Comparison of ENCODE assay signal across 1 cellular context in the genomic region with DNA sequence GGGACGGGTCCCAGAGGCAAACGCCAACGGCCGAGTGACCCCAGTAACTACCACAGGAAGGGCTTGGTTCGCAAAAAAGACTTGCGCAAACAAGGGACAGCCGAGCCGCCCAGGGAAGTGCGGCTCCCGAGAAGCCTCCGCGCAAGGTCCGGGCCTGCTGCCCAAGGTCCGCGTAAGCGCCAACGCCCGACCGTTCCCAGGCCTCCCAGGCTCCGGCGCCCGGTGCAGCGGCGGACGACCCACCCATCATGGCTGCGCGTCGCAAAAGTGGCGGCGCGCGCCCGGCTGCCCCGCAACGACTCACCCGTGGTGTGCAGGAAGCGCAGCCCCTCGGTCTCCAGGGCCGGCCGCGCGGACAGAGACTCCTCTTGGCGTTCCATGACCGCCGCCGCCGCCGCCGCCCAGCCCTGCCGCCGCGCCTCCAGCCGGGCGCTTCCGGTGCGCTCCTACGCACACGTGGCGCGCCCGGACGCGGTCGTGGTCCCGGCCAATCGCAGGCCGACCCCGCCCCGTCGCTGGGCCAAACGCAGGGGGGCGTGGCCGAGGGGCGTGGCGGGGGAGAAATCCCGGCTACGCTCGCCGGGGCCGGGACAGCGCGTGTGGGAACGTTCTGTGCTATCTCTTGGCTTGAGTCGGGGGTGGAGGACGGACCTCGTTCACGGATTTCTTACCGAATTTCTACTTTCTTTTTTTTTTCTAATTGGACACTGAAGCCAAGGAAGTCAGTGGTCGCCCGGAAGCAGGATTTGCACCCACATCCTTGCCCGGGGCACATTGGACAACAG.
A peak's percentile ranks its signal among the peaks of the same experiment; 100 is the strongest.
TF ChIP-seq lines count a peak whose summit lies in the region.

A gene with protein sequence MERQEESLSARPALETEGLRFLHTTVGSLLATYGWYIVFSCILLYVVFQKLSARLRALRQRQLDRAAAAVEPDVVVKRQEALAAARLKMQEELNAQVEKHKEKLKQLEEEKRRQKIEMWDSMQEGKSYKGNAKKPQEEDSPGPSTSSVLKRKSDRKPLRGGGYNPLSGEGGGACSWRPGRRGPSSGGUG (minus strand): TSS at position 448 of the 785 bp plus-strand sequence. CDS start 68 bp downstream, at position 380.

TF ChIP-seq in HepG2, 621 proteins besides CTCF, POLR2A, EP300 and RAD21 (continued from another document and continues in another):
- TF ChIP-seq, protein P1, sequence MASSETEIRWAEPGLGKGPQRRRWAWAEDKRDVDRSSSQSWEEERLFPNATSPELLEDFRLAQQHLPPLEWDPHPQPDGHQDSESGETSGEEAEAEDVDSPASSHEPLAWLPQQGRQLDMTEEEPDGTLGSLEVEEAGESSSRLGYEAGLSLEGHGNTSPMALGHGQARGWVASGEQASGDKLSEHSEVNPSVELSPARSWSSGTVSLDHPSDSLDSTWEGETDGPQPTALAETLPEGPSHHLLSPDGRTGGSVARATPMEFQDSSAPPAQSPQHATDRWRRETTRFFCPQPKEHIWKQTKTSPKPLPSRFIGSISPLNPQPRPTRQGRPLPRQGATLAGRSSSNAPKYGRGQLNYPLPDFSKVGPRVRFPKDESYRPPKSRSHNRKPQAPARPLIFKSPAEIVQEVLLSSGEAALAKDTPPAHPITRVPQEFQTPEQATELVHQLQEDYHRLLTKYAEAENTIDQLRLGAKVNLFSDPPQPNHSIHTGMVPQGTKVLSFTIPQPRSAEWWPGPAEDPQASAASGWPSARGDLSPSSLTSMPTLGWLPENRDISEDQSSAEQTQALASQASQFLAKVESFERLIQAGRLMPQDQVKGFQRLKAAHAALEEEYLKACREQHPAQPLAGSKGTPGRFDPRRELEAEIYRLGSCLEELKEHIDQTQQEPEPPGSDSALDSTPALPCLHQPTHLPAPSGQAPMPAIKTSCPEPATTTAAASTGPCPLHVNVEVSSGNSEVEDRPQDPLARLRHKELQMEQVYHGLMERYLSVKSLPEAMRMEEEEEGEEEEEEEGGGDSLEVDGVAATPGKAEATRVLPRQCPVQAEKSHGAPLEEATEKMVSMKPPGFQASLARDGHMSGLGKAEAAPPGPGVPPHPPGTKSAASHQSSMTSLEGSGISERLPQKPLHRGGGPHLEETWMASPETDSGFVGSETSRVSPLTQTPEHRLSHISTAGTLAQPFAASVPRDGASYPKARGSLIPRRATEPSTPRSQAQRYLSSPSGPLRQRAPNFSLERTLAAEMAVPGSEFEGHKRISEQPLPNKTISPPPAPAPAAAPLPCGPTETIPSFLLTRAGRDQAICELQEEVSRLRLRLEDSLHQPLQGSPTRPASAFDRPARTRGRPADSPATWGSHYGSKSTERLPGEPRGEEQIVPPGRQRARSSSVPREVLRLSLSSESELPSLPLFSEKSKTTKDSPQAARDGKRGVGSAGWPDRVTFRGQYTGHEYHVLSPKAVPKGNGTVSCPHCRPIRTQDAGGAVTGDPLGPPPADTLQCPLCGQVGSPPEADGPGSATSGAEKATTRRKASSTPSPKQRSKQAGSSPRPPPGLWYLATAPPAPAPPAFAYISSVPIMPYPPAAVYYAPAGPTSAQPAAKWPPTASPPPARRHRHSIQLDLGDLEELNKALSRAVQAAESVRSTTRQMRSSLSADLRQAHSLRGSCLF (CRISPR knock-in tag; IDR thresholded peaks at IDR 0.05; ENCODE audit: borderline replicate concordance): peak; percentile 59; the same call in 1 of the 2 replicates
- TF ChIP-seq MLLT10 (CRISPR knock-in tag; IDR thresholded peaks at IDR 0.05): no peak
- TF ChIP-seq THAP11 (CRISPR knock-in tag; IDR thresholded peaks at IDR 0.05): peak; percentile 80
- peak; percentile 81; the same call in 1 of the 2 replicates for TF ChIP-seq NFKB2 (CRISPR knock-in tag; IDR thresholded peaks at IDR 0.05; ENCODE audit: borderline replicate concordance)
- TF ChIP-seq NAIF1 (CRISPR knock-in tag; IDR thresholded peaks at IDR 0.05; ENCODE audit: borderline replicate concordance): no peak
- TF ChIP-seq RBM22 (optimal IDR thresholded peaks at IDR 0.05; ENCODE audit: low read length): no peak
- TF ChIP-seq, protein P2, sequence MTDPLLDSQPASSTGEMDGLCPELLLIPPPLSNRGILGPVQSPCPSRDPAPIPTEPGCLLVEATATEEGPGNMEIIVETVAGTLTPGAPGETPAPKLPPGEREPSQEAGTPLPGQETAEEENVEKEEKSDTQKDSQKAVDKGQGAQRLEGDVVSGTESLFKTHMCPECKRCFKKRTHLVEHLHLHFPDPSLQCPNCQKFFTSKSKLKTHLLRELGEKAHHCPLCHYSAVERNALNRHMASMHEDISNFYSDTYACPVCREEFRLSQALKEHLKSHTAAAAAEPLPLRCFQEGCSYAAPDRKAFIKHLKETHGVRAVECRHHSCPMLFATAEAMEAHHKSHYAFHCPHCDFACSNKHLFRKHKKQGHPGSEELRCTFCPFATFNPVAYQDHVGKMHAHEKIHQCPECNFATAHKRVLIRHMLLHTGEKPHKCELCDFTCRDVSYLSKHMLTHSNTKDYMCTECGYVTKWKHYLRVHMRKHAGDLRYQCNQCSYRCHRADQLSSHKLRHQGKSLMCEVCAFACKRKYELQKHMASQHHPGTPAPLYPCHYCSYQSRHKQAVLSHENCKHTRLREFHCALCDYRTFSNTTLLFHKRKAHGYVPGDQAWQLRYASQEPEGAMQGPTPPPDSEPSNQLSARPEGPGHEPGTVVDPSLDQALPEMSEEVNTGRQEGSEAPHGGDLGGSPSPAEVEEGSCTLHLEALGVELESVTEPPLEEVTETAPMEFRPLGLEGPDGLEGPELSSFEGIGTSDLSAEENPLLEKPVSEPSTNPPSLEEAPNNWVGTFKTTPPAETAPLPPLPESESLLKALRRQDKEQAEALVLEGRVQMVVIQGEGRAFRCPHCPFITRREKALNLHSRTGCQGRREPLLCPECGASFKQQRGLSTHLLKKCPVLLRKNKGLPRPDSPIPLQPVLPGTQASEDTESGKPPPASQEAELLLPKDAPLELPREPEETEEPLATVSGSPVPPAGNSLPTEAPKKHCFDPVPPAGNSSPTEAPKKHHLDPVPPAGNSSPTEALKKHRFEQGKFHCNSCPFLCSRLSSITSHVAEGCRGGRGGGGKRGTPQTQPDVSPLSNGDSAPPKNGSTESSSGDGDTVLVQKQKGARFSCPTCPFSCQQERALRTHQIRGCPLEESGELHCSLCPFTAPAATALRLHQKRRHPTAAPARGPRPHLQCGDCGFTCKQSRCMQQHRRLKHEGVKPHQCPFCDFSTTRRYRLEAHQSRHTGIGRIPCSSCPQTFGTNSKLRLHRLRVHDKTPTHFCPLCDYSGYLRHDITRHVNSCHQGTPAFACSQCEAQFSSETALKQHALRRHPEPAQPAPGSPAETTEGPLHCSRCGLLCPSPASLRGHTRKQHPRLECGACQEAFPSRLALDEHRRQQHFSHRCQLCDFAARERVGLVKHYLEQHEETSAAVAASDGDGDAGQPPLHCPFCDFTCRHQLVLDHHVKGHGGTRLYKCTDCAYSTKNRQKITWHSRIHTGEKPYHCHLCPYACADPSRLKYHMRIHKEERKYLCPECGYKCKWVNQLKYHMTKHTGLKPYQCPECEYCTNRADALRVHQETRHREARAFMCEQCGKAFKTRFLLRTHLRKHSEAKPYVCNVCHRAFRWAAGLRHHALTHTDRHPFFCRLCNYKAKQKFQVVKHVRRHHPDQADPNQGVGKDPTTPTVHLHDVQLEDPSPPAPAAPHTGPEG (CRISPR knock-in tag; IDR thresholded peaks at IDR 0.05): peak; percentile 82
- TF ChIP-seq, protein P3, sequence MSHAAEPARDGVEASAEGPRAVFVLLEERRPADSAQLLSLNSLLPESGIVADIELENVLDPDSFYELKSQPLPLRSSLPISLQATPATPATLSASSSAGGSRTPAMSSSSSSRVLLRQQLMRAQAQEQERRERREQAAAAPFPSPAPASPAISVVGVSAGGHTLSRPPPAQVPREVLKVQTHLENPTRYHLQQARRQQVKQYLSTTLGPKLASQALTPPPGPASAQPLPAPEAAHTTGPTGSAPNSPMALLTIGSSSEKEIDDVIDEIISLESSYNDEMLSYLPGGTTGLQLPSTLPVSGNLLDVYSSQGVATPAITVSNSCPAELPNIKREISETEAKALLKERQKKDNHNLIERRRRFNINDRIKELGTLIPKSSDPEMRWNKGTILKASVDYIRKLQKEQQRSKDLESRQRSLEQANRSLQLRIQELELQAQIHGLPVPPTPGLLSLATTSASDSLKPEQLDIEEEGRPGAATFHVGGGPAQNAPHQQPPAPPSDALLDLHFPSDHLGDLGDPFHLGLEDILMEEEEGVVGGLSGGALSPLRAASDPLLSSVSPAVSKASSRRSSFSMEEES (CRISPR knock-in tag; IDR thresholded peaks at IDR 0.05): 0 out of 2 replicates have a peak, but pooled peaks have one; percentile 13
- TF ChIP-seq SOX5 (CRISPR knock-in tag; IDR thresholded peaks at IDR 0.05; ENCODE audit: borderline replicate concordance): no peak
- TF ChIP-seq RARA (CRISPR knock-in tag; IDR thresholded peaks at IDR 0.05): 0 out of 2 replicates have a peak, but pooled peaks have one; percentile 2
- TF ChIP-seq ZSCAN20 (CRISPR knock-in tag; IDR thresholded peaks at IDR 0.05; ENCODE audit: borderline replicate concordance): peak; percentile 89
- TF ChIP-seq, protein P4, sequence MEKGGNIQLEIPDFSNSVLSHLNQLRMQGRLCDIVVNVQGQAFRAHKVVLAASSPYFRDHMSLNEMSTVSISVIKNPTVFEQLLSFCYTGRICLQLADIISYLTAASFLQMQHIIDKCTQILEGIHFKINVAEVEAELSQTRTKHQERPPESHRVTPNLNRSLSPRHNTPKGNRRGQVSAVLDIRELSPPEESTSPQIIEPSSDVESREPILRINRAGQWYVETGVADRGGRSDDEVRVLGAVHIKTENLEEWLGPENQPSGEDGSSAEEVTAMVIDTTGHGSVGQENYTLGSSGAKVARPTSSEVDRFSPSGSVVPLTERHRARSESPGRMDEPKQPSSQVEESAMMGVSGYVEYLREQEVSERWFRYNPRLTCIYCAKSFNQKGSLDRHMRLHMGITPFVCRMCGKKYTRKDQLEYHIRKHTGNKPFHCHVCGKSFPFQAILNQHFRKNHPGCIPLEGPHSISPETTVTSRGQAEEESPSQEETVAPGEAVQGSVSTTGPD (CRISPR knock-in tag; IDR thresholded peaks at IDR 0.05): no peak
- no peak for TF ChIP-seq ZNF136 (CRISPR knock-in tag; IDR thresholded peaks at IDR 0.05; ENCODE audit: low read depth)
- TF ChIP-seq, protein P5, sequence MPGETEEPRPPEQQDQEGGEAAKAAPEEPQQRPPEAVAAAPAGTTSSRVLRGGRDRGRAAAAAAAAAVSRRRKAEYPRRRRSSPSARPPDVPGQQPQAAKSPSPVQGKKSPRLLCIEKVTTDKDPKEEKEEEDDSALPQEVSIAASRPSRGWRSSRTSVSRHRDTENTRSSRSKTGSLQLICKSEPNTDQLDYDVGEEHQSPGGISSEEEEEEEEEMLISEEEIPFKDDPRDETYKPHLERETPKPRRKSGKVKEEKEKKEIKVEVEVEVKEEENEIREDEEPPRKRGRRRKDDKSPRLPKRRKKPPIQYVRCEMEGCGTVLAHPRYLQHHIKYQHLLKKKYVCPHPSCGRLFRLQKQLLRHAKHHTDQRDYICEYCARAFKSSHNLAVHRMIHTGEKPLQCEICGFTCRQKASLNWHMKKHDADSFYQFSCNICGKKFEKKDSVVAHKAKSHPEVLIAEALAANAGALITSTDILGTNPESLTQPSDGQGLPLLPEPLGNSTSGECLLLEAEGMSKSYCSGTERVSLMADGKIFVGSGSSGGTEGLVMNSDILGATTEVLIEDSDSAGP (CRISPR knock-in tag; IDR thresholded peaks at IDR 0.05; ENCODE audit: borderline replicate concordance): peak; percentile 66; the same call in 1 of the 2 replicates
- TF ChIP-seq, protein P6, sequence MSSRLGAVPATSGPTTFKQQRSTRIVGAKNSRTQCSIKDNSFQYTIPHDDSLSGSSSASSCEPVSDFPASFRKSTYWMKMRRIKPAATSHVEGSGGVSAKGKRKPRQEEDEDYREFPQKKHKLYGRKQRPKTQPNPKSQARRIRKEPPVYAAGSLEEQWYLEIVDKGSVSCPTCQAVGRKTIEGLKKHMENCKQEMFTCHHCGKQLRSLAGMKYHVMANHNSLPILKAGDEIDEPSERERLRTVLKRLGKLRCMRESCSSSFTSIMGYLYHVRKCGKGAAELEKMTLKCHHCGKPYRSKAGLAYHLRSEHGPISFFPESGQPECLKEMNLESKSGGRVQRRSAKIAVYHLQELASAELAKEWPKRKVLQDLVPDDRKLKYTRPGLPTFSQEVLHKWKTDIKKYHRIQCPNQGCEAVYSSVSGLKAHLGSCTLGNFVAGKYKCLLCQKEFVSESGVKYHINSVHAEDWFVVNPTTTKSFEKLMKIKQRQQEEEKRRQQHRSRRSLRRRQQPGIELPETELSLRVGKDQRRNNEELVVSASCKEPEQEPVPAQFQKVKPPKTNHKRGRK (CRISPR knock-in tag; IDR thresholded peaks at IDR 0.05): no peak
- TF ChIP-seq, protein P7, sequence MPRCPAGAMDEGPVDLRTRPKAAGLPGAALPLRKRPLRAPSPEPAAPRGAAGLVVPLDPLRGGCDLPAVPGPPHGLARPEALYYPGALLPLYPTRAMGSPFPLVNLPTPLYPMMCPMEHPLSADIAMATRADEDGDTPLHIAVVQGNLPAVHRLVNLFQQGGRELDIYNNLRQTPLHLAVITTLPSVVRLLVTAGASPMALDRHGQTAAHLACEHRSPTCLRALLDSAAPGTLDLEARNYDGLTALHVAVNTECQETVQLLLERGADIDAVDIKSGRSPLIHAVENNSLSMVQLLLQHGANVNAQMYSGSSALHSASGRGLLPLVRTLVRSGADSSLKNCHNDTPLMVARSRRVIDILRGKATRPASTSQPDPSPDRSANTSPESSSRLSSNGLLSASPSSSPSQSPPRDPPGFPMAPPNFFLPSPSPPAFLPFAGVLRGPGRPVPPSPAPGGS (CRISPR knock-in tag; IDR thresholded peaks at IDR 0.05): peak; percentile 60; the same call in 1 of the 2 replicates
